Comparison of ENCODE assay signal across 10 cellular contexts in the genomic region with DNA sequence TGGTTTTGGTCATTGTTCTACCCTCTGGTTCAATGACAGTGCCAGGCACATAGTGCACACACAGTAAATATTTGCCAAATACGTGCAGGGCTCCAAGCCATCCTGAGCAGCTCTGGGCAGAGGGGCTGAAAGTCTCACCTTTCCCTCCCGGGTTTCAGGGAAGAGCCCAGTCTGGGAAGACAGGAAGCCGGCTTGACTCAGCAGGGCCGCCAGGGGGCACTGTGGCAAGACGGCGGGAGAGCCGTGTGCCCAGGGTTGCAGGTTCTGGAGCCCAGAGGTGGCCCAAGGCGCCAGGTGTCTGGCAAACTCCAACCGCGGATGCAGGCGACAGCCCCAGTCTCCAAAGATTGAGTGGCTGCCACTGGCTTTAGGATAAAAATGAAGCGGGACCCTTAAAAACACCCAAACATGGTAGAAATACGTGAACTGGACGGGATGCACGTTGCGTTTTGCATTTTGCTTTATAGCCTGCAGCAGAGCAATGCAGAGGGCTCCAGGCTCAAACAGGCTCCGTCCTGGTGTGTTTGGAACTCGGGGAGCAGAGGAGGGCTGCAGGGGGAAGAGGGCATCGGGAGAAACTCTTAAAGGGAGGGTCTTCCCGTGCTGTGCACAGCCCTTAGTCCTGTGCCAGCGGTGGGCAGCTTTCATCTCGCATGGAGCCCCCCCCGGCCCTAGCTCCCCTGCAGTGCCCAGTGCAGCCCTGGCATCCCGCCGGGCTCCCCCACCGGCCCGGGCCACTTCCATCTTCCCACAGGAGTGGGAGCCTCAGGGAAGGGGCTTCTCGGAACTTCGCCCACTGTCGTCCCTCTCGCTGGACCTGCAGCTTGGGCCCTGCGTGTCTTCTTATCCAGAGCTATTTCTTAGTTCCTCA. TPM values are rescaled to one million over a fixed set of nuclear protein-coding genes. Genes with fewer than 3 reads are reported as not detected.
DNase-seq lines count a peak whose midpoint lies in the region; ATAC-seq and TF ChIP-seq lines count a peak whose summit lies in the region.
"Had no signal": no experiment of that assay in that cellular context is flagged by ENCODE, and none has a peak within 500 bp of the region (broad histone marks: within the 10 kb centered on the region; RNA-seq: fewer than 3 reads in every experiment).

No MANE protein-coding gene starts in this region.

- H3K27me3 Mint-ChIP-seq in WTC11 (ENCODE audit: low read depth): peaks cover 4% of the 10 kb centered on the region

- H3K9me3 Mint-ChIP-seq in WTC11: no peaks in the 10 kb centered on the region
- H3K9me3 Mint-ChIP-seq: naive thymus-derived CD8-positive, alpha-beta T cell had no signal

- no peak overlapping the region for H3K4me3 ChIP-seq in fibroblast of the aortic adventitia (ENCODE audit: low read depth, low read length)
- H3K4me3 ChIP-seq: BLaER1 treated with 17β-estradiol and CSF1 and Interleukin-3, amounts not matched to agents 10 nM and 100 nM had no signal

- no peak overlapping the region for H3K27ac Mint-ChIP-seq in WTC11

- in situ Hi-C loops in KBM-7 (cut with MboI; ENCODE audit: low pct_unique_long_range_greater_than_20kb, low sequenced_read_pairs): no loop called here

- no peak overlapping the region for H3K4me3 Mint-ChIP-seq in WTC11
- H3K4me3 Mint-ChIP-seq: naive thymus-derived CD8-positive, alpha-beta T cell had no signal

- peaks cover 3% of the 10 kb centered on the region for H3K4me1 Mint-ChIP-seq in WTC11

- H3K36me3 Mint-ChIP-seq in WTC11: no peaks in the 10 kb centered on the region
- H3K36me3 Mint-ChIP-seq: naive thymus-derived CD8-positive, alpha-beta T cell had no signal

- POLR2A ChIA-PET in WTC11 (lab: Charles Lee): no interaction called here

- ATAC-seq in WTC11 (peak; percentile 94), HG03378 (IDR thresholded peaks at IDR 0.05; ENCODE audit: unreplicated experiment) (no peak)

- CTCF ChIA-PET in WTC11 (lab: Charles Lee): interaction anchor here (0.6 to 4.8 kb wide), 30 partner anchors 8 to 511 kb away, joined by 3 to 57 read pairs (median 4); partner anchors contain the start of gene KRTAP5-5

- TF ChIP-seq CTCF in WTC11 (IDR thresholded peaks at IDR 0.05): peak; percentile 83
- TF ChIP-seq CTCF in fibroblast of the aortic adventitia (IDR thresholded peaks at IDR 0.05; ENCODE audit: insufficient read depth, low read length): peak; percentile 83

- DNase-seq in NCI-H187 (lab: John Stamatoyannopoulos, UW) (peak; percentile 27 to 47), NCI-H187 treated with DMSO at 0.1 percent for 48 hours (lab: John Stamatoyannopoulos, UW) (no peak), KBM-7 (peak; percentile 24), WTC11 (ENCODE audit: low spot score) (peak; percentile 74), fibroblast of the aortic adventitia (ENCODE audit: low read depth) (peak; percentile 15), retina (peak; percentile 62), T1000 (lab: John Stamatoyannopoulos, UW) (no peak)

TF ChIP-seq in WTC11, 78 proteins besides CTCF, POLR2A, EP300 and RAD21:
- no peak for TF ChIP-seq NFE2L1 (CRISPR knock-in tag; IDR thresholded peaks at IDR 0.05)
- TF ChIP-seq, protein P1, sequence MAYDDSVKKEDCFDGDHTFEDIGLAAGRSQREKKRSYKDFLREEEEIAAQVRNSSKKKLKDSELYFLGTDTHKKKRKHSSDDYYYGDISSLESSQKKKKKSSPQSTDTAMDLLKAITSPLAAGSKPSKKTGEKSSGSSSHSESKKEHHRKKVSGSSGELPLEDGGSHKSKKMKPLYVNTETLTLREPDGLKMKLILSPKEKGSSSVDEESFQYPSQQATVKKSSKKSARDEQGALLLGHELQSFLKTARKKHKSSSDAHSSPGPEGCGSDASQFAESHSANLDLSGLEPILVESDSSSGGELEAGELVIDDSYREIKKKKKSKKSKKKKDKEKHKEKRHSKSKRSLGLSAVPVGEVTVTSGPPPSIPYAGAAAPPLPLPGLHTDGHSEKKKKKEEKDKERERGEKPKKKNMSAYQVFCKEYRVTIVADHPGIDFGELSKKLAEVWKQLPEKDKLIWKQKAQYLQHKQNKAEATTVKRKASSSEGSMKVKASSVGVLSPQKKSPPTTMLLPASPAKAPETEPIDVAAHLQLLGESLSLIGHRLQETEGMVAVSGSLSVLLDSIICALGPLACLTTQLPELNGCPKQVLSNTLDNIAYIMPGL (CRISPR knock-in tag; IDR thresholded peaks at IDR 0.05): 0 out of 2 replicates have a peak, but pooled peaks have one; percentile 58
TF ChIP-seq in WTC11: peak in this region for 1.

RNA-seq across cellular contexts. Expression of gene KRTAP5-5, which starts 10.7 kb away (rescaled TPM):
- not detected in 3 replicates for total RNA-seq in WTC11 (2021)
- total RNA-seq in fibroblast of the aortic adventitia (ENCODE audit: low replicate concordance): not detected in 2 replicates
- total RNA-seq: naive thymus-derived CD8-positive, alpha-beta T cell had no signal

RNA-seq across cellular contexts. Expression of gene KRTAP5-4, which starts 18.4 kb away (rescaled TPM):
- total RNA-seq in WTC11 (2021) (not detected in 3 replicates), fibroblast of the aortic adventitia (ENCODE audit: low replicate concordance) (not detected in 2 replicates)
- total RNA-seq: naive thymus-derived CD8-positive, alpha-beta T cell had no signal

RNA-seq across cellular contexts. Expression of gene KRTAP5-3, which starts 32.0 kb away (rescaled TPM):
- total RNA-seq in WTC11 (2021): not detected in 3 replicates
- not detected in 2 replicates for total RNA-seq in fibroblast of the aortic adventitia (ENCODE audit: low replicate concordance)
- total RNA-seq: naive thymus-derived CD8-positive, alpha-beta T cell had no signal

RNA-seq across cellular contexts. Expression of gene KRTAP5-2, which starts 42.2 kb away (rescaled TPM):
- total RNA-seq in WTC11 (2021) (not detected in 3 replicates), fibroblast of the aortic adventitia (ENCODE audit: low replicate concordance) (not detected in 2 replicates)
- total RNA-seq: naive thymus-derived CD8-positive, alpha-beta T cell had no signal

RNA-seq across cellular contexts. Expression of gene KRTAP5-1, which starts 55.2 kb away (rescaled TPM):
- total RNA-seq in WTC11 (2021): not detected in 3 replicates
- not detected in 2 replicates for total RNA-seq in fibroblast of the aortic adventitia (ENCODE audit: low replicate concordance)
- total RNA-seq: naive thymus-derived CD8-positive, alpha-beta T cell had no signal

Comparison
In these comparisons a context has a peak if more than half of its experiments do, and no peak if none do; other contexts are left out.
1. DNase-seq: peak in NCI-H187 (2 of 2), KBM-7 (single experiment), WTC11 (single experiment), fibroblast of the aortic adventitia (single experiment) and retina (single experiment); none in NCI-H187 treated with DMSO at 0.1 percent for 48 hours (single experiment) and T1000 (single experiment).